In genomic region chr10:119663866-119664698, GRCh38 we compare ENCODE assay signal across 8 cellular contexts. TPM values are rescaled to one million over a fixed set of nuclear protein-coding genes. Genes with fewer than 3 reads are reported as not detected.
DNase-seq lines count a peak whose midpoint lies in the region; ATAC-seq and TF ChIP-seq lines count a peak whose summit lies in the region.

No MANE protein-coding gene starts in this region.

- RAD21 ChIA-PET in HCT116 (lab: Charles Lee; ENCODE audit: low non-redundant PET in 1 of 2, low total read pairs in 2 of 2, uncharacterized antibody in 2 of 2, unreplicated experiment in 2 of 2) = no interaction called here

- peaks cover 48 to 81% of the 10 kb centered on the region in 2 experiments for H3K4me1 ChIP-seq in HCT116 (ENCODE audit: control insufficient read depth in 1 of 2, insufficient read depth in 2 of 2, low read length in 2 of 2)

- peak overlapping the region; percentile 7; the same call in 1 of the 2 replicates for H3K4me2 ChIP-seq in HCT116 (ENCODE audit: low read length)

- TF ChIP-seq RAD21 in HCT116 (IDR thresholded peaks at IDR 0.05; ENCODE audit: low read depth) = no peak

- H3K27me3 Mint-ChIP-seq in chondrocyte (ENCODE audit: low read depth) = no peaks in the 10 kb centered on the region

- 0 out of 4 replicates have a peak, but pooled peaks cover 0 to 3% of the 10 kb centered on the region in 2 experiments for H3K9me3 ChIP-seq in HCT116 (ENCODE audit: control insufficient read depth in 1 of 2, insufficient read depth in 1 of 2, low read depth in 1 of 2, low read length in 2 of 2)

- no peak overlapping the region for H3K4me3 Mint-ChIP-seq in chondrocyte (ENCODE audit: unreplicated experiment)

- H3K9ac ChIP-seq in HCT116 (ENCODE audit: low read length) = no peak overlapping the region

- intact Hi-C loops in HCT116 (cut with micrococcal nuclease) = no loop called here
- intact Hi-C loops in sciatic nerve (cut with DNase I) = no loop called here

- BruUV-seq in HCT116 (replicated peaks; lab: Mats Ljungman, UMichigan) = no TSS peak

- peaks cover 81% of the 10 kb centered on the region for H3K4me1 Mint-ChIP-seq in chondrocyte (ENCODE audit: low read depth)

- peaks cover 3% of the 10 kb centered on the region for H3K36me3 Mint-ChIP-seq in chondrocyte (ENCODE audit: low read depth)

- peaks cover 0 to 19% of the 10 kb centered on the region in 2 experiments; a peak in 1 of 4 replicates for H3K36me3 ChIP-seq in HCT116 (ENCODE audit: control insufficient read depth in 1 of 2, insufficient read depth in 2 of 2, low read length in 2 of 2)

- CTCF ChIA-PET in HCT116 (lab: Charles Lee) = no interaction called here

- peaks cover 11% of the 10 kb centered on the region; the same call in 1 of the 2 replicates for H4K20me1 ChIP-seq in HCT116 (ENCODE audit: insufficient read depth)

- TF ChIP-seq POLR2A in HCT116 (IDR thresholded peaks at IDR 0.05; ENCODE audit: borderline replicate concordance, extremely low read depth, insufficient read depth, insufficient read length) = no peak

- H3K27ac ChIP-seq in HCT116 (ENCODE audit: low read depth, low read length) = no peak overlapping the region

- peaks cover 96% of the 10 kb centered on the region for H3K79me2 ChIP-seq in HCT116 (ENCODE audit: insufficient read depth, low read length)

- H3K27me3 ChIP-seq in HCT116 (ENCODE audit: insufficient read depth, low read length) = no peaks in the 10 kb centered on the region

- no peaks in the 10 kb centered on the region for H3K9me2 ChIP-seq in HCT116 (ENCODE audit: insufficient read depth)

- H3K4me3 ChIP-seq in HCT116 (replicated peaks in 1 of 2; ENCODE audit: low read depth in 1 of 2, low read length in 2 of 2) = no peak overlapping the region

- TF ChIP-seq CTCF in HCT116 (IDR thresholded peaks at IDR 0.05 in 2 of 3, conservative IDR thresholded peaks at IDR 0.05 in 1 of 3; ENCODE audit: borderline replicate concordance in 1 of 3, insufficient read depth in 1 of 3, low read depth in 2 of 3, low read length in 2 of 3) (no peak), chondrocyte (IDR thresholded peaks at IDR 0.05) (no peak)

- no peak overlapping the region for H2AFZ ChIP-seq in HCT116 (ENCODE audit: low read depth, low read length, poor library complexity, severe bottlenecking)

- ATAC-seq in HCT116 (no peak), SK-N-SH treated with all-trans-retinoic acid at 6 μM for 48 hours (peak; percentile 1; the same call in 1 of the 3 replicates), sciatic nerve (peak; percentile 67), GM19397 (IDR thresholded peaks at IDR 0.05; ENCODE audit: unreplicated experiment) (no peak), HG02588 (IDR thresholded peaks at IDR 0.05; ENCODE audit: unreplicated experiment) (no peak), GM21717 (IDR thresholded peaks at IDR 0.05; ENCODE audit: unreplicated experiment) (no peak)

- no peaks in the 10 kb centered on the region for H3K9me3 Mint-ChIP-seq in chondrocyte (ENCODE audit: low read depth)

- peak overlapping the region; percentile 80 for H3K27ac Mint-ChIP-seq in chondrocyte (ENCODE audit: unreplicated experiment)

- POLR2A ChIA-PET in HCT116 (lab: Charles Lee) = interaction anchor here (1.8 kb wide), 1 partner anchor 13 kb away, joined by 5 read pairs; the partner anchor contains the start of gene BAG3

- DNase-seq in HCT116 (ENCODE audit: low read depth, low spot score) (no peak), chondrocyte (ENCODE audit: low spot score) (no peak), sciatic nerve (ENCODE audit: low spot score) (no peak), NCI-H2171 (lab: John Stamatoyannopoulos, UW) (no peak)

TF ChIP-seq in HCT116, 20 proteins besides CTCF, POLR2A, EP300 and RAD21:
- TF ChIP-seq EGR1 (IDR thresholded peaks at IDR 0.05; ENCODE audit: low read depth) = no peak
- no peak for TF ChIP-seq JUND (IDR thresholded peaks at IDR 0.05)
- TF ChIP-seq FOSL1 (IDR thresholded peaks at IDR 0.05; ENCODE audit: low read depth) = no peak
- TF ChIP-seq ZBTB33 (IDR thresholded peaks at IDR 0.05; ENCODE audit: extremely low read depth, insufficient replicate concordance, low read length) = no peak
- TF ChIP-seq EZH2phosphoT487 (IDR thresholded peaks at IDR 0.05; ENCODE audit: borderline replicate concordance) = no peak
- no peak for TF ChIP-seq TCF7L2 (IDR thresholded peaks at IDR 0.05; ENCODE audit: borderline replicate concordance, extremely low read depth, insufficient read depth, insufficient read length)
- TF ChIP-seq POLR2AphosphoS5 (IDR thresholded peaks at IDR 0.05; ENCODE audit: low read depth, low read length) = no peak
- TF ChIP-seq ZNF274 (IDR thresholded peaks at IDR 0.05; ENCODE audit: low read depth, low read length) = no peak
- TF ChIP-seq ATF3 (IDR thresholded peaks at IDR 0.05) = no peak
- TF ChIP-seq CBX3 (IDR thresholded peaks at IDR 0.05; ENCODE audit: low read depth) = no peak
- no peak for TF ChIP-seq SP1 (IDR thresholded peaks at IDR 0.05; ENCODE audit: low read depth)
- TF ChIP-seq ELF1 (IDR thresholded peaks at IDR 0.05; ENCODE audit: borderline replicate concordance, low read depth) = no peak

TF ChIP-seq in SK-N-SH treated with all-trans-retinoic acid at 6 μM for 48 hours, 23 proteins besides CTCF, POLR2A, EP300 and RAD21:
- no peak for TF ChIP-seq PPARA (CRISPR knock-in tag; IDR thresholded peaks at IDR 0.05; ENCODE audit: borderline replicate concordance)
- TF ChIP-seq TCF4 (CRISPR knock-in tag; IDR thresholded peaks at IDR 0.05; ENCODE audit: borderline replicate concordance) = peak; percentile 71
- no peak for TF ChIP-seq ZNF565 (CRISPR knock-in tag; conservative IDR thresholded peaks at IDR 0.05; ENCODE audit: low read depth)
- no peak for TF ChIP-seq SNAI2 (CRISPR knock-in tag; IDR thresholded peaks at IDR 0.05)
- no peak for TF ChIP-seq PATZ1 (CRISPR knock-in tag; IDR thresholded peaks at IDR 0.05; ENCODE audit: borderline replicate concordance)
- 0 out of 2 replicates have a peak, but pooled peaks have one; percentile 16 for TF ChIP-seq TSHZ2 (CRISPR knock-in tag; IDR thresholded peaks at IDR 0.05)
- no peak for TF ChIP-seq ZNF70 (CRISPR knock-in tag; IDR thresholded peaks at IDR 0.05)
- no peak for TF ChIP-seq ZC3H10 (CRISPR knock-in tag; IDR thresholded peaks at IDR 0.05)
- TF ChIP-seq ISL1 (CRISPR knock-in tag; IDR thresholded peaks at IDR 0.05) = peak; percentile 48

RNA-seq across cellular contexts. Expression of gene BAG3, which starts 12.9 kb away (rescaled TPM):
- total RNA-seq in HCT116 (2021; ENCODE audit: unreplicated experiment) (57.0 TPM), chondrocyte (54.0 to 63.6 TPM (median 62.0 TPM) in 3 replicates), sciatic nerve (50.1 TPM)
- 51.9 and 56.4 TPM in 2 replicates for polyA plus RNA-seq in HCT116 (2012)

Comparison
In these comparisons a context has a peak if more than half of its experiments do, and no peak if none do; other contexts are left out.
1. ATAC-seq: peak in SK-N-SH treated with all-trans-retinoic acid at 6 μM for 48 hours (single experiment) and sciatic nerve (single experiment); none in HCT116 (single experiment), GM19397 (single experiment), HG02588 (single experiment) and GM21717 (single experiment).